14 cellular contexts compared by ENCODE assay signal in the genomic region with DNA sequence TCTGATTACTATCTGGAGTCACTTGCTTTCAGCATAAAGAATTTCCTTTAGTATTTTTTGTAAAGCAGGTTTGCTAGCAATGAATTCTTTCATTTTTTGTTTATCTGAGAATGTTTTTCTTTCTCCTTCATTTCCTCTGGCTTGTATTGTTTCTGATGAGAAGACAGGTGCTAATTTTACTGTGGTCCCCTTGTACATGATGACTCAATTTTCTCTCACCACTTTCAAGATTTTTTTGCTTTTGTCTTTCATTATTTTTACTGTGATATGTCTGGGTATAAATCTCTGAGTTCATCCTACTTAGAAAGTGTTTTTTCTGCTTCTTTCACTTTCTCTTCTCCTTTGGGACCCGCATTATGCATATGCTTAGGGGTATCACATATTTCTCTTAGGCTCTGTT.
A peak's percentile ranks its signal among the peaks of the same experiment; 100 is the strongest.
DNase-seq lines count a peak whose midpoint lies in the region; ATAC-seq, FAIRE-seq and TF ChIP-seq lines count a peak whose summit lies in the region.
"Had no signal": no experiment of that assay in that cellular context is flagged by ENCODE, and none has a peak within 500 bp of the region (broad histone marks: within the 10 kb centered on the region; RNA-seq: fewer than 3 reads in every experiment).

No MANE protein-coding gene starts in this region.

- FAIRE-seq in islet of Langerhans (lab: Jason Lieb, UNC) = peak; percentile 30
- FAIRE-seq: H54, HepG2, HTR-8/SVneo had no signal

- H3K27me3 ChIP-seq in liver (ENCODE audit: control insufficient read depth in 4 of 4, insufficient read depth in 4 of 4, low read length in 3 of 4) (no peaks in the 10 kb centered on the region), right lobe of liver (no peaks in the 10 kb centered on the region)

- no peak for TF ChIP-seq POLR2A in right lobe of liver (IDR thresholded peaks at IDR 0.05)

- no peak for TF ChIP-seq RAD21 in liver (IDR thresholded peaks at IDR 0.05)

- H3K4me1 ChIP-seq in liver (ENCODE audit: control insufficient read depth in 4 of 4, insufficient read depth in 4 of 4, low read length in 3 of 4) (peaks cover 3 to 24% (median 7%) of the 10 kb centered on the region in 4 donors), right lobe of liver (peaks cover 0 to 19% (median 6%) of the 10 kb centered on the region in 4 donors)

- H3K9me3 ChIP-seq in liver (ENCODE audit: control insufficient read depth in 4 of 4, low read length in 3 of 4) (peaks cover 0 to 3% (median 0%) of the 10 kb centered on the region in 4 donors), right lobe of liver (no peaks in the 10 kb centered on the region)

- H3K36me3 ChIP-seq in liver (ENCODE audit: control insufficient read depth in 4 of 4, insufficient read depth in 3 of 4, low read depth in 1 of 4, low read length in 3 of 4) (peaks cover 0 to 12% (median 10%) of the 10 kb centered on the region in 4 donors), right lobe of liver (peaks cover 0 to 6% (median 0%) of the 10 kb centered on the region in 4 donors)

- peak overlapping the region; percentile 64 to 72 for H3K9ac ChIP-seq in liver (ENCODE audit: low read depth in 1 of 2, low read length in 2 of 2)
- H3K9ac ChIP-seq: GM23248 had no signal

- no peak for ATAC-seq in right lobe of liver
- ATAC-seq: HCT116, HepG2 had no signal

- intact Hi-C loops in right lobe of liver (cut with DNase I) = no loop called here

- 65% methylated on average over 1 of the region's 1 CpG for WGBS in liver
- 75% methylated on average over 1 of the region's 1 CpG for WGBS in right lobe of liver (ENCODE audit: insufficient coverage, low coverage, low lambda C conversion rate, missing lambda C conversion rate)

- H3K27ac ChIP-seq in liver (ENCODE audit: low read depth in 1 of 2, low read length in 2 of 2) = peak overlapping the region; percentile 5 to 28
- no peak overlapping the region for H3K27ac ChIP-seq in right lobe of liver
- H3K27ac ChIP-seq: GM23248 had no signal

- TF ChIP-seq CTCF in liver (IDR thresholded peaks at IDR 0.05; ENCODE audit: low read depth, low read length, missing input control) = no peak
- no peak for TF ChIP-seq CTCF in right lobe of liver (IDR thresholded peaks at IDR 0.05)

- no peak for DNase-seq in right lobe of liver
- peak; percentile 10 for DNase-seq in M059J (ENCODE audit: low read depth)
- DNase-seq in NCI-H2196 treated with DMSO at 0.1 percent for 48 hours (lab: John Stamatoyannopoulos, UW; ENCODE audit: unreplicated experiment) = no peak
- no peak for DNase-seq in C1 segment of cervical spinal cord (lab: John Stamatoyannopoulos, UW)
- DNase-seq: Caco-2; CD8-positive, alpha-beta memory T cell; GF-D8; GM23248 had no signal

- H3K4me3 ChIP-seq in liver (ENCODE audit: low read depth in 1 of 3, low read length in 3 of 3) = peak overlapping the region in 1 of 3 donors; percentile 23
- no peak overlapping the region for H3K4me3 ChIP-seq in right lobe of liver
- H3K4me3 ChIP-seq: GM23248 had no signal

TF ChIP-seq in liver, 16 proteins besides CTCF, POLR2A, EP300 and RAD21:
- TF ChIP-seq YY1 (IDR thresholded peaks at IDR 0.05) = no peak
- TF ChIP-seq, protein P1, sequence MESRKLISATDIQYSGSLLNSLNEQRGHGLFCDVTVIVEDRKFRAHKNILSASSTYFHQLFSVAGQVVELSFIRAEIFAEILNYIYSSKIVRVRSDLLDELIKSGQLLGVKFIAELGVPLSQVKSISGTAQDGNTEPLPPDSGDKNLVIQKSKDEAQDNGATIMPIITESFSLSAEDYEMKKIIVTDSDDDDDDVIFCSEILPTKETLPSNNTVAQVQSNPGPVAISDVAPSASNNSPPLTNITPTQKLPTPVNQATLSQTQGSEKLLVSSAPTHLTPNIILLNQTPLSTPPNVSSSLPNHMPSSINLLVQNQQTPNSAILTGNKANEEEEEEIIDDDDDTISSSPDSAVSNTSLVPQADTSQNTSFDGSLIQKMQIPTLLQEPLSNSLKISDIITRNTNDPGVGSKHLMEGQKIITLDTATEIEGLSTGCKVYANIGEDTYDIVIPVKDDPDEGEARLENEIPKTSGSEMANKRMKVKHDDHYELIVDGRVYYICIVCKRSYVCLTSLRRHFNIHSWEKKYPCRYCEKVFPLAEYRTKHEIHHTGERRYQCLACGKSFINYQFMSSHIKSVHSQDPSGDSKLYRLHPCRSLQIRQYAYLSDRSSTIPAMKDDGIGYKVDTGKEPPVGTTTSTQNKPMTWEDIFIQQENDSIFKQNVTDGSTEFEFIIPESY (IDR thresholded peaks at IDR 0.05) = no peak

Comparison
In these comparisons a context has a peak if more than half of its experiments do, and no peak if none do; other contexts are left out.
1. H3K27ac ChIP-seq: peak in liver (2 of 2); none in right lobe of liver (0 of 3).